1 cellular context compared by ENCODE assay signal in the genomic region with DNA sequence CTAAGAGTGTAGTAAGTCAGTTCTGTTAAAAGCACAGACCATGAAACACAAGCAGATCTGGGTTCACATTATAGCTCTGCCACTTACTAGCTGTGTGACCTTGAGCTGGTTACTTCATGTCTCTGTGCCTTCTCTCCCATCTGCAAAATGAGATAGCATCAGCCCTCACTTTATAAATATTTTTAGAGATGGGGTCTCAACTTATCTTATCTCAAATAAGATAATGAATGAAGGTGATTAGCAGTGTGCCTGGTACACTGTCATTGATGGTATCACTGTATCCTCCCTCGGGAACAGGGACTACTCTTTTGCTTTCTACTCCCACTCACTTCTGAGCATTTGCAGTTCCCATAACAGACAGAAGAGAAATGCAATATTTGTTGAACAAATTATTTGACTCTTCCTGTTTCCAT.
A peak's percentile ranks its signal among the peaks of the same experiment; 100 is the strongest.
TF ChIP-seq lines count a peak whose summit lies in the region.

No MANE protein-coding gene starts in this region.

TF ChIP-seq in K562, 482 proteins besides CTCF, POLR2A, EP300 and RAD21 (continued from another document):
- TF ChIP-seq TAF1 (IDR thresholded peaks at IDR 0.05; ENCODE audit: control insufficient read depth, extremely low read depth, insufficient read depth, low read length, severe bottlenecking), result no peak
- no peak for TF ChIP-seq JUNB (CRISPR knock-in tag; conservative IDR thresholded peaks at IDR 0.05)
- TF ChIP-seq ZNF124 (CRISPR knock-in tag; IDR thresholded peaks at IDR 0.05), result no peak
- TF ChIP-seq NFIX (CRISPR knock-in tag; IDR thresholded peaks at IDR 0.05; ENCODE audit: low read depth), result no peak
- no peak for TF ChIP-seq ZNF143 (CRISPR knock-in tag; IDR thresholded peaks at IDR 0.05)
- TF ChIP-seq, protein P1, sequence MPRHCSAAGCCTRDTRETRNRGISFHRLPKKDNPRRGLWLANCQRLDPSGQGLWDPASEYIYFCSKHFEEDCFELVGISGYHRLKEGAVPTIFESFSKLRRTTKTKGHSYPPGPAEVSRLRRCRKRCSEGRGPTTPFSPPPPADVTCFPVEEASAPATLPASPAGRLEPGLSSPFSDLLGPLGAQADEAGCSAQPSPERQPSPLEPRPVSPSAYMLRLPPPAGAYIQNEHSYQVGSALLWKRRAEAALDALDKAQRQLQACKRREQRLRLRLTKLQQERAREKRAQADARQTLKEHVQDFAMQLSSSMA (CRISPR knock-in tag; IDR thresholded peaks at IDR 0.05), result no peak
- no peak for TF ChIP-seq YBX1 (IDR thresholded peaks at IDR 0.05)
- TF ChIP-seq ZNF316 (IDR thresholded peaks at IDR 0.05), result no peak
- TF ChIP-seq RBBP5 (IDR thresholded peaks at IDR 0.05; ENCODE audit: borderline replicate concordance, insufficient read depth, low read length, poor library complexity, severe bottlenecking), result no peak
- peak; percentile 63 for TF ChIP-seq RBM25 (IDR thresholded peaks at IDR 0.05; ENCODE audit: low read depth, low read length, severe bottlenecking)
- TF ChIP-seq, protein P2, sequence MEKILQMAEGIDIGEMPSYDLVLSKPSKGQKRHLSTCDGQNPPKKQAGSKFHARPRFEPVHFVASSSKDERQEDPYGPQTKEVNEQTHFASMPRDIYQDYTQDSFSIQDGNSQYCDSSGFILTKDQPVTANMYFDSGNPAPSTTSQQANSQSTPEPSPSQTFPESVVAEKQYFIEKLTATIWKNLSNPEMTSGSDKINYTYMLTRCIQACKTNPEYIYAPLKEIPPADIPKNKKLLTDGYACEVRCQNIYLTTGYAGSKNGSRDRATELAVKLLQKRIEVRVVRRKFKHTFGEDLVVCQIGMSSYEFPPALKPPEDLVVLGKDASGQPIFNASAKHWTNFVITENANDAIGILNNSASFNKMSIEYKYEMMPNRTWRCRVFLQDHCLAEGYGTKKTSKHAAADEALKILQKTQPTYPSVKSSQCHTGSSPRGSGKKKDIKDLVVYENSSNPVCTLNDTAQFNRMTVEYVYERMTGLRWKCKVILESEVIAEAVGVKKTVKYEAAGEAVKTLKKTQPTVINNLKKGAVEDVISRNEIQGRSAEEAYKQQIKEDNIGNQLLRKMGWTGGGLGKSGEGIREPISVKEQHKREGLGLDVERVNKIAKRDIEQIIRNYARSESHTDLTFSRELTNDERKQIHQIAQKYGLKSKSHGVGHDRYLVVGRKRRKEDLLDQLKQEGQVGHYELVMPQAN (IDR thresholded peaks at IDR 0.05; ENCODE audit: borderline replicate concordance), result no peak
- TF ChIP-seq ZFP36 (IDR thresholded peaks at IDR 0.05; ENCODE audit: low read depth, low read length, partially characterized antibody), result peak; percentile 79
- TF ChIP-seq BCOR (IDR thresholded peaks at IDR 0.05), result peak; percentile 33; the same call in 1 of the 2 replicates
- no peak for TF ChIP-seq ZNF24 (IDR thresholded peaks at IDR 0.05)
- TF ChIP-seq, protein P3, sequence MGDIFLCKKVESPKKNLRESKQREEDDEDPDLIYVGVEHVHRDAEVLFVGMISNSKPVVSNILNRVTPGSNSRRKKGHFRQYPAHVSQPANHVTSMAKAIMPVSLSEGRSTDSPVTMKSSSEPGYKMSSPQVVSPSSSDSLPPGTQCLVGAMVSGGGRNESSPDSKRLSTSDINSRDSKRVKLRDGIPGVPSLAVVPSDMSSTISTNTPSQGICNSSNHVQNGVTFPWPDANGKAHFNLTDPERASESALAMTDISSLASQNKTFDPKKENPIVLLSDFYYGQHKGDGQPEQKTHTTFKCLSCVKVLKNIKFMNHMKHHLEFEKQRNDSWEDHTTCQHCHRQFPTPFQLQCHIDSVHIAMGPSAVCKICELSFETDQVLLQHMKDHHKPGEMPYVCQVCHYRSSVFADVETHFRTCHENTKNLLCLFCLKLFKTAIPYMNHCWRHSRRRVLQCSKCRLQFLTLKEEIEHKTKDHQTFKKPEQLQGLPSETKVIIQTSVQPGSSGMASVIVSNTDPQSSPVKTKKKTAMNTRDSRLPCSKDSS (IDR thresholded peaks at IDR 0.05; ENCODE audit: low read depth, partially characterized antibody), result no peak
- TF ChIP-seq, protein P4, sequence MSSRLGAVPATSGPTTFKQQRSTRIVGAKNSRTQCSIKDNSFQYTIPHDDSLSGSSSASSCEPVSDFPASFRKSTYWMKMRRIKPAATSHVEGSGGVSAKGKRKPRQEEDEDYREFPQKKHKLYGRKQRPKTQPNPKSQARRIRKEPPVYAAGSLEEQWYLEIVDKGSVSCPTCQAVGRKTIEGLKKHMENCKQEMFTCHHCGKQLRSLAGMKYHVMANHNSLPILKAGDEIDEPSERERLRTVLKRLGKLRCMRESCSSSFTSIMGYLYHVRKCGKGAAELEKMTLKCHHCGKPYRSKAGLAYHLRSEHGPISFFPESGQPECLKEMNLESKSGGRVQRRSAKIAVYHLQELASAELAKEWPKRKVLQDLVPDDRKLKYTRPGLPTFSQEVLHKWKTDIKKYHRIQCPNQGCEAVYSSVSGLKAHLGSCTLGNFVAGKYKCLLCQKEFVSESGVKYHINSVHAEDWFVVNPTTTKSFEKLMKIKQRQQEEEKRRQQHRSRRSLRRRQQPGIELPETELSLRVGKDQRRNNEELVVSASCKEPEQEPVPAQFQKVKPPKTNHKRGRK (tag; IDR thresholded peaks at IDR 0.05), result no peak
- TF ChIP-seq EP400 (IDR thresholded peaks at IDR 0.05), result no peak
- TF ChIP-seq, protein P5, sequence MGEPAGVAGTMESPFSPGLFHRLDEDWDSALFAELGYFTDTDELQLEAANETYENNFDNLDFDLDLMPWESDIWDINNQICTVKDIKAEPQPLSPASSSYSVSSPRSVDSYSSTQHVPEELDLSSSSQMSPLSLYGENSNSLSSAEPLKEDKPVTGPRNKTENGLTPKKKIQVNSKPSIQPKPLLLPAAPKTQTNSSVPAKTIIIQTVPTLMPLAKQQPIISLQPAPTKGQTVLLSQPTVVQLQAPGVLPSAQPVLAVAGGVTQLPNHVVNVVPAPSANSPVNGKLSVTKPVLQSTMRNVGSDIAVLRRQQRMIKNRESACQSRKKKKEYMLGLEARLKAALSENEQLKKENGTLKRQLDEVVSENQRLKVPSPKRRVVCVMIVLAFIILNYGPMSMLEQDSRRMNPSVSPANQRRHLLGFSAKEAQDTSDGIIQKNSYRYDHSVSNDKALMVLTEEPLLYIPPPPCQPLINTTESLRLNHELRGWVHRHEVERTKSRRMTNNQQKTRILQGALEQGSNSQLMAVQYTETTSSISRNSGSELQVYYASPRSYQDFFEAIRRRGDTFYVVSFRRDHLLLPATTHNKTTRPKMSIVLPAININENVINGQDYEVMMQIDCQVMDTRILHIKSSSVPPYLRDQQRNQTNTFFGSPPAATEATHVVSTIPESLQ (CRISPR knock-in tag; IDR thresholded peaks at IDR 0.05), result no peak
- TF ChIP-seq PHTF2 (CRISPR knock-in tag; IDR thresholded peaks at IDR 0.05), result no peak
- TF ChIP-seq, protein P6, sequence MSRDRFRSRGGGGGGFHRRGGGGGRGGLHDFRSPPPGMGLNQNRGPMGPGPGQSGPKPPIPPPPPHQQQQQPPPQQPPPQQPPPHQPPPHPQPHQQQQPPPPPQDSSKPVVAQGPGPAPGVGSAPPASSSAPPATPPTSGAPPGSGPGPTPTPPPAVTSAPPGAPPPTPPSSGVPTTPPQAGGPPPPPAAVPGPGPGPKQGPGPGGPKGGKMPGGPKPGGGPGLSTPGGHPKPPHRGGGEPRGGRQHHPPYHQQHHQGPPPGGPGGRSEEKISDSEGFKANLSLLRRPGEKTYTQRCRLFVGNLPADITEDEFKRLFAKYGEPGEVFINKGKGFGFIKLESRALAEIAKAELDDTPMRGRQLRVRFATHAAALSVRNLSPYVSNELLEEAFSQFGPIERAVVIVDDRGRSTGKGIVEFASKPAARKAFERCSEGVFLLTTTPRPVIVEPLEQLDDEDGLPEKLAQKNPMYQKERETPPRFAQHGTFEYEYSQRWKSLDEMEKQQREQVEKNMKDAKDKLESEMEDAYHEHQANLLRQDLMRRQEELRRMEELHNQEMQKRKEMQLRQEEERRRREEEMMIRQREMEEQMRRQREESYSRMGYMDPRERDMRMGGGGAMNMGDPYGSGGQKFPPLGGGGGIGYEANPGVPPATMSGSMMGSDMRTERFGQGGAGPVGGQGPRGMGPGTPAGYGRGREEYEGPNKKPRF (IDR thresholded peaks at IDR 0.05; ENCODE audit: low read depth, low read length), result no peak
- TF ChIP-seq, protein P7, sequence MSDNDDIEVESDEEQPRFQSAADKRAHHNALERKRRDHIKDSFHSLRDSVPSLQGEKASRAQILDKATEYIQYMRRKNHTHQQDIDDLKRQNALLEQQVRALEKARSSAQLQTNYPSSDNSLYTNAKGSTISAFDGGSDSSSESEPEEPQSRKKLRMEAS (CRISPR knock-in tag; IDR thresholded peaks at IDR 0.05), result no peak
- peak in 1 of 2 experiments; percentile 40; a peak in 1 of 4 replicates for TF ChIP-seq KDM1A (IDR thresholded peaks at IDR 0.05)
- no peak for TF ChIP-seq DDX20 (tag; IDR thresholded peaks at IDR 0.05; ENCODE audit: low read depth)
- TF ChIP-seq SRSF3 (IDR thresholded peaks at IDR 0.05; ENCODE audit: insufficient read depth, low read length), result no peak
